32 cellular contexts compared by ENCODE assay signal in genomic region chr5:176915906-176916305, GRCh38. TPM values are rescaled to one million over a fixed set of nuclear protein-coding genes. Genes with fewer than 3 reads are reported as not detected.
A peak's percentile ranks its signal among the peaks of the same experiment; 100 is the strongest.
DNase-seq lines count a peak whose midpoint lies in the region; ATAC-seq and TF ChIP-seq lines count a peak whose summit lies in the region.
"Had no signal": no experiment of that assay in that cellular context is flagged by ENCODE, and none has a peak within 500 bp of the region (broad histone marks: within the 10 kb centered on the region; RNA-seq: fewer than 3 reads in every experiment).

No MANE protein-coding gene starts in this region.

- TF ChIP-seq CTCF in HEK293 (tag by site-specific recombination; IDR thresholded peaks at IDR 0.05), result no peak
- TF ChIP-seq CTCF in adrenal gland (IDR thresholded peaks at IDR 0.05), result no peak
- TF ChIP-seq CTCF in Caco-2 (IDR thresholded peaks at IDR 0.05; ENCODE audit: insufficient read depth in 1 of 2, low read depth in 1 of 2, low read length in 1 of 2, severe bottlenecking in 1 of 2, unreplicated experiment in 1 of 2), result no peak

- CTCF ChIA-PET in HEK293 (lab: Yijun Ruan, JAX) (interaction anchor here (1.2 to 1.4 kb wide), 2 partner anchors 18 to 255 kb away, joined by 4 to 7 read pairs; no protein-coding TSS in a partner anchor), Caco-2 (lab: Charles Lee) (no interaction called here)

- peaks cover 4 to 22% of the 10 kb centered on the region in 2 experiments; a peak in 2 of 3 replicates for H3K36me3 ChIP-seq in HEK293 (ENCODE audit: control insufficient read depth in 2 of 2, insufficient read depth in 1 of 2, low read length in 2 of 2)
- H3K36me3 ChIP-seq in adrenal gland (replicated peaks in 1 of 2), result no peaks in the 10 kb centered on the region
- H3K36me3 ChIP-seq in Caco-2 (ENCODE audit: control insufficient read depth, insufficient read depth, low read length), result no peaks in the 10 kb centered on the region; the same call in 1 of the 2 replicates
- H3K36me3 ChIP-seq: BE2C, ovary had no signal

- no peak overlapping the region for H3K4me3 ChIP-seq in HEK293 (ENCODE audit: low read depth, low read length)
- no peak overlapping the region for H3K4me3 ChIP-seq in adrenal gland
- H3K4me3 ChIP-seq in Caco-2 (ENCODE audit: low read depth, low read length), result no peak overlapping the region
- H3K4me3 ChIP-seq: ascending aorta, ovary, Peyer's patch, thoracic aorta had no signal

- no peak overlapping the region for H3K4me3 Mint-ChIP-seq in activated T-cell treated with anti-CD3 and anti-CD28 coated beads, Interleukin-2, amount 50 U/mL, for 72 hours
- H3K4me3 Mint-ChIP-seq in T-helper 17 cell, result no peak overlapping the region
- H3K4me3 Mint-ChIP-seq in stimulated activated effector memory CD8-positive, alpha-beta T cell treated with anti-CD3 and anti-CD28 coated beads, Interleukin-12 subunit alpha, Interleukin-12 subunit beta, amount 100 ng/mL, for 72 hours, result no peak overlapping the region
- H3K4me3 Mint-ChIP-seq in Caco-2 (ENCODE audit: unreplicated experiment), result no peak overlapping the region
- H3K4me3 Mint-ChIP-seq: immature natural killer cell; T-helper 2 cell treated with Interferon-gamma antibody and Interleukin-4, amounts not matched to agents 5 μg/mL and 100 μg/mL, for 36 hours had no signal

- H3K27ac Mint-ChIP-seq in activated T-cell treated with anti-CD3 and anti-CD28 coated beads, Interleukin-2, amount 50 U/mL, for 72 hours, result peak overlapping the region; percentile 79
- H3K27ac Mint-ChIP-seq in T-helper 17 cell, result peak overlapping the region; percentile 74
- peak overlapping the region; percentile 4 for H3K27ac Mint-ChIP-seq in stimulated activated effector memory CD8-positive, alpha-beta T cell treated with anti-CD3 and anti-CD28 coated beads, Interleukin-12 subunit alpha, Interleukin-12 subunit beta, amount 100 ng/mL, for 72 hours
- no peak overlapping the region for H3K27ac Mint-ChIP-seq in Caco-2 (ENCODE audit: unreplicated experiment)
- H3K27ac Mint-ChIP-seq: immature natural killer cell; T-helper 2 cell treated with Interferon-gamma antibody and Interleukin-4, amounts not matched to agents 5 μg/mL and 100 μg/mL, for 36 hours had no signal

- H3K27ac ChIP-seq in HEK293 (ENCODE audit: extremely low read depth, low read depth, low read length), result no peak overlapping the region
- no peak overlapping the region for H3K27ac ChIP-seq in adrenal gland
- H3K27ac ChIP-seq: ascending aorta, epithelial cell of prostate, ovary, Peyer's patch, thoracic aorta had no signal

- no TSS peak for BruUV-seq in Caco-2 (replicated peaks; lab: Mats Ljungman, UMichigan)

- POLR2A ChIA-PET in HEK293 (lab: Yijun Ruan, JAX), result interaction anchor here (0.6 kb wide), 1 partner anchor 86 kb away, joined by 4 read pairs; no protein-coding TSS in a partner anchor
- POLR2A ChIA-PET in Caco-2 (lab: Charles Lee), result no interaction called here

- ATAC-seq in activated T-cell treated with anti-CD3 and anti-CD28 coated beads, Interleukin-2, amount 50 U/mL, for 72 hours (replicated peaks in 1 of 2), result no peak
- no peak for ATAC-seq in T-helper 17 cell
- ATAC-seq in stimulated activated effector memory CD8-positive, alpha-beta T cell treated with anti-CD3 and anti-CD28 coated beads, Interleukin-12 subunit alpha, Interleukin-12 subunit beta, amount 100 ng/mL, for 72 hours, result no peak
- ATAC-seq: left cardiac atrium had no signal

- H3K27me3 ChIP-seq in adrenal gland, result no peaks in the 10 kb centered on the region
- H3K27me3 ChIP-seq in Caco-2 (replicated peaks; ENCODE audit: control insufficient read depth, insufficient read depth, low read length), result no peaks in the 10 kb centered on the region
- H3K27me3 ChIP-seq: ascending aorta, BE2C, ovary, Peyer's patch had no signal

- no peak for DNase-seq in activated T-cell treated with anti-CD3 and anti-CD28 coated beads, Interleukin-2, amount 50 U/mL, for 72 hours
- DNase-seq in activated T-cell treated with anti-CD3 and anti-CD28 coated beads for 4 hours (no peak), T-helper 17 cell (no peak), adrenal gland (no peak), Caco-2 (no peak)
- DNase-seq in stimulated activated effector memory CD8-positive, alpha-beta T cell treated with anti-CD3 and anti-CD28 coated beads, Interleukin-12 subunit alpha, Interleukin-12 subunit beta, amount 100 ng/mL, for 72 hours (ENCODE audit: low spot score in 2 of 2), result no peak
- DNase-seq: ACHN; activated CD8-positive, alpha-beta memory T cell treated with anti-CD3 and anti-CD28 coated beads for 24 hours; activated naive CD4-positive, alpha-beta T cell treated with anti-CD3 and anti-CD28 coated beads, Interleukin-2, amount 50 U/mL, for 16 hours; activated T-cell treated with anti-CD3 and anti-CD28 coated beads, Interleukin-2, amount 50 U/mL, for 48 hours; BE2C; caudate nucleus; cortex of kidney; effector memory CD4-positive, alpha-beta T cell; H7; immature natural killer cell; left cardiac atrium; mammary epithelial cell; NCI-H1092 treated with DMSO at 0.1 percent for 48 hours; NCI-H1930; ovary; Peyer's patch; SHP77 treated with DMSO at 0.1 percent for 48 hours; stimulated activated naive CD4-positive, alpha-beta T cell had no signal

- peaks cover 0 to 11% of the 10 kb centered on the region in 2 donors for H3K36me3 Mint-ChIP-seq in activated T-cell treated with anti-CD3 and anti-CD28 coated beads, Interleukin-2, amount 50 U/mL, for 72 hours (ENCODE audit: insufficient read depth in 2 of 2)
- H3K36me3 Mint-ChIP-seq in T-helper 17 cell (ENCODE audit: low read depth) (peaks cover 17% of the 10 kb centered on the region), Caco-2 (ENCODE audit: insufficient read depth, unreplicated experiment) (peaks cover 26% of the 10 kb centered on the region)
- H3K36me3 Mint-ChIP-seq in stimulated activated effector memory CD8-positive, alpha-beta T cell treated with anti-CD3 and anti-CD28 coated beads, Interleukin-12 subunit alpha, Interleukin-12 subunit beta, amount 100 ng/mL, for 72 hours, result peaks cover 49% of the 10 kb centered on the region

- no peaks in the 10 kb centered on the region for H3K9me3 Mint-ChIP-seq in activated T-cell treated with anti-CD3 and anti-CD28 coated beads, Interleukin-2, amount 50 U/mL, for 72 hours
- H3K9me3 Mint-ChIP-seq in stimulated activated effector memory CD8-positive, alpha-beta T cell treated with anti-CD3 and anti-CD28 coated beads, Interleukin-12 subunit alpha, Interleukin-12 subunit beta, amount 100 ng/mL, for 72 hours, result no peaks in the 10 kb centered on the region
- H3K9me3 Mint-ChIP-seq in Caco-2 (ENCODE audit: unreplicated experiment), result no peaks in the 10 kb centered on the region
- H3K9me3 Mint-ChIP-seq: immature natural killer cell; T-helper 2 cell treated with Interferon-gamma antibody and Interleukin-4, amounts not matched to agents 5 μg/mL and 100 μg/mL, for 36 hours had no signal

- no peak for TF ChIP-seq POLR2A in adrenal gland (IDR thresholded peaks at IDR 0.05)

- peaks cover 12% of the 10 kb centered on the region for H3K4me1 ChIP-seq in HEK293 (ENCODE audit: control insufficient read depth, insufficient read depth, low read length)
- H3K4me1 ChIP-seq in adrenal gland (replicated peaks in 1 of 2), result no peaks in the 10 kb centered on the region
- H3K4me1 ChIP-seq in Caco-2, result no peaks in the 10 kb centered on the region
- H3K4me1 ChIP-seq: ascending aorta, BE2C, Peyer's patch had no signal

- H3K9me3 ChIP-seq in HEK293 (ENCODE audit: control insufficient read depth, insufficient read depth, low read depth, low read length), result no peaks in the 10 kb centered on the region
- H3K9me3 ChIP-seq in T-helper 17 cell (ENCODE audit: control insufficient read depth, low read length, poor library complexity, severe bottlenecking), result no peaks in the 10 kb centered on the region
- H3K9me3 ChIP-seq in adrenal gland (replicated peaks in 1 of 3), result no peaks in the 10 kb centered on the region
- no peaks in the 10 kb centered on the region for H3K9me3 ChIP-seq in Caco-2
- H3K9me3 ChIP-seq: ascending aorta, BE2C, ovary, Peyer's patch, thoracic aorta had no signal

- no peaks in the 10 kb centered on the region for H3K27me3 Mint-ChIP-seq in activated T-cell treated with anti-CD3 and anti-CD28 coated beads, Interleukin-2, amount 50 U/mL, for 72 hours (ENCODE audit: low read depth)
- no peaks in the 10 kb centered on the region for H3K27me3 Mint-ChIP-seq in T-helper 17 cell
- no peaks in the 10 kb centered on the region for H3K27me3 Mint-ChIP-seq in Caco-2 (ENCODE audit: insufficient read depth, unreplicated experiment)

- WGBS in adrenal gland, 4 donors, result 53 to 89% (median 64%) methylated on average over 2 of the region's 2 CpGs

- H3K4me1 Mint-ChIP-seq in activated T-cell treated with anti-CD3 and anti-CD28 coated beads, Interleukin-2, amount 50 U/mL, for 72 hours (ENCODE audit: low read depth), result peaks cover 21% of the 10 kb centered on the region
- H3K4me1 Mint-ChIP-seq in T-helper 17 cell (peaks cover 32% of the 10 kb centered on the region), Caco-2 (ENCODE audit: low read depth, unreplicated experiment) (peaks cover under 1% of the 10 kb centered on the region)
- peaks cover 19% of the 10 kb centered on the region for H3K4me1 Mint-ChIP-seq in stimulated activated effector memory CD8-positive, alpha-beta T cell treated with anti-CD3 and anti-CD28 coated beads, Interleukin-12 subunit alpha, Interleukin-12 subunit beta, amount 100 ng/mL, for 72 hours

- intact Hi-C loops in adrenal gland (cut with DNase I), result no loop called here
- intact Hi-C loops in Caco-2 (cut with micrococcal nuclease; ENCODE audit: unreplicated experiment), result no loop called here

TF ChIP-seq in HEK293, 187 proteins besides CTCF, POLR2A, EP300 and RAD21 (continues in another document):
- TF ChIP-seq ZNF510 (tag by site-specific recombination; IDR thresholded peaks at IDR 0.05; ENCODE audit: insufficient replicate concordance) (no peak), ZNF560 (tag by site-specific recombination; IDR thresholded peaks at IDR 0.05; ENCODE audit: borderline replicate concordance) (no peak), YY1 (tag by site-specific recombination; IDR thresholded peaks at IDR 0.05) (no peak)

RNA-seq across cellular contexts. Expression of gene HK3, which starts 16.8 kb away (rescaled TPM):
- under 1 TPM; 0.46 to 0.81 TPM for total RNA-seq in activated T-cell treated with anti-CD3 and anti-CD28 coated beads, Interleukin-2, amount 50 U/mL, for 72 hours
- total RNA-seq in T-helper 17 cell, result 1 to 10 TPM; 1.2 to 4.6 TPM
- 10 to 100 TPM in 7 of 8 donors, 1 to 10 TPM in 1; 2.8 to 37.4 (median 15.2) TPM for total RNA-seq in adrenal gland
- polyA plus RNA-seq in adrenal gland, result 100 to 1,000 TPM in 1 of 3 donors, 10 to 100 TPM in 1, 1 to 10 TPM in 1; 2.1 to 102 (median 53.6) TPM
- 0.29 and 0.97 TPM in 2 replicates for total RNA-seq in Caco-2 (2022)
- total RNA-seq: G401, glomerular endothelial cell, H7, HT-29, mammary epithelial cell had no signal
